Comparison of ENCODE assay signal across 1 cellular context in genomic region chr4:106317815-106318214, GRCh38.
TF ChIP-seq lines count a peak whose summit lies in the region.

No MANE protein-coding gene starts in this region.

TF ChIP-seq in H1, 55 proteins besides CTCF, POLR2A, EP300 and RAD21:
- TF ChIP-seq CBX8 (IDR thresholded peaks at IDR 0.05; ENCODE audit: borderline replicate concordance, low read depth, low read length) (no peak), BACH1 (IDR thresholded peaks at IDR 0.05; ENCODE audit: low read length) (no peak), TEAD4 (IDR thresholded peaks at IDR 0.05; ENCODE audit: low read depth, low read length) (no peak), POLR2AphosphoS5 (IDR thresholded peaks at IDR 0.05; ENCODE audit: low read depth, low read length) (no peak), ASH2L (IDR thresholded peaks at IDR 0.05; ENCODE audit: low read length) (no peak), E2F6 (IDR thresholded peaks at IDR 0.05) (no peak), NRF1 (IDR thresholded peaks at IDR 0.05; ENCODE audit: low read depth, low read length) (no peak), JUND (IDR thresholded peaks at IDR 0.05; ENCODE audit: low read length) (no peak), RNF2 (IDR thresholded peaks at IDR 0.05; ENCODE audit: borderline replicate concordance, low read depth, low read length, missing control alignments, poor library complexity, severe bottlenecking) (no peak), SAP30 (IDR thresholded peaks at IDR 0.05; ENCODE audit: insufficient read depth, insufficient replicate concordance, low read length) (no peak), CHD2 (IDR thresholded peaks at IDR 0.05; ENCODE audit: low read length) (no peak), CTBP2 (IDR thresholded peaks at IDR 0.05; ENCODE audit: borderline replicate concordance, insufficient read depth, insufficient read length, low read length) (no peak), TBP (IDR thresholded peaks at IDR 0.05; ENCODE audit: low read depth, low read length) (no peak), RFX5 (IDR thresholded peaks at IDR 0.05; ENCODE audit: borderline replicate concordance, low read depth, low read length) (no peak), TCF12 (IDR thresholded peaks at IDR 0.05; ENCODE audit: low read depth, low read length) (no peak), CHD7 (IDR thresholded peaks at IDR 0.05; ENCODE audit: insufficient replicate concordance, low read length) (no peak), NANOG (IDR thresholded peaks at IDR 0.05; ENCODE audit: insufficient read depth, low read depth, low read length, poor library complexity, severe bottlenecking) (no peak), POU5F1 (IDR thresholded peaks at IDR 0.05; ENCODE audit: low read depth, low read length) (no peak), SP1 (IDR thresholded peaks at IDR 0.05; ENCODE audit: low read depth, low read length) (no peak), PHF8 (conservative IDR thresholded peaks at IDR 0.05; ENCODE audit: low read depth, low read length) (no peak)
